In the genomic region with DNA sequence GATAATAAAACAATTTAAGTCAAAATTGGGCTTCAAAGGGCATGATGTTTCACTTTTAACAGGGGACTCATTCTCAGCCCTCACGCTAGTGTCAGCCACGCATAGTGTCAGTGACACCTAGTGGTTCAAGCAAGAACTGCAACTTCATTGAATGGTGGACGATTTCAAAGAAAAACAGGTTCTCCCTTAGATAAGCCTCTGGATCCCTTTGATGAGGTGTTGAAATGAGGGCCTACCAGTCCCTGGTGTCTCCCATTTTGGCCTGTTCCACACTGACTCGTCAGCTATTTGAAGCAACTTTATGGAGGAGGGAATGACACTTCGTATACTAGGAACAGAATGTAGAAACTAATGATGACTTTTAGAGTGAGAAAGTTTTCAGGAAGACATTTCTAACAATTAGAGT, we compare ENCODE assay signal across 8 cellular contexts. TPM values are rescaled to one million over a fixed set of nuclear protein-coding genes. Genes with fewer than 3 reads are reported as not detected.
DNase-seq lines count a peak whose midpoint lies in the region; ATAC-seq, FAIRE-seq and TF ChIP-seq lines count a peak whose summit lies in the region.

No MANE protein-coding gene starts in this region.

- no peaks in the 10 kb centered on the region for H3K4me1 Mint-ChIP-seq in brain

- H3K36me3 Mint-ChIP-seq in brain, result no peaks in the 10 kb centered on the region

- peak; percentile 80 to 92 for TF ChIP-seq CTCF in brain (conservative IDR thresholded peaks at IDR 0.05)

- H3K9me3 Mint-ChIP-seq in brain, result no peaks in the 10 kb centered on the region

- ATAC-seq in HG02642 (IDR thresholded peaks at IDR 0.05; ENCODE audit: poor library complexity, unreplicated experiment) (peak; percentile 45), HG03571 (IDR thresholded peaks at IDR 0.05; ENCODE audit: unreplicated experiment) (no peak)

- peak overlapping the region in 1 of 5 experiments; percentile 19 for H3K4me3 Mint-ChIP-seq in brain

- FAIRE-seq in islet of Langerhans (lab: Jason Lieb, UNC), result peak; percentile 87

- peak overlapping the region in 1 of 5 experiments; percentile 38 for H3K27ac Mint-ChIP-seq in brain

- H3K27me3 Mint-ChIP-seq in brain, result peaks cover 9% of the 10 kb centered on the region

- DNase-seq in NCI-H146 (lab: John Stamatoyannopoulos, UW) (peak; percentile 28), NCI-H146 treated with DMSO at 0.1 percent for 48 hours (lab: John Stamatoyannopoulos, UW; ENCODE audit: unreplicated experiment) (no peak), RPMI7951 (ENCODE audit: low read depth) (peak; percentile 42)
- peak; percentile 10 for DNase-seq in stimulated activated CD8-positive, alpha-beta memory T cell treated with anti-CD3 and anti-CD28 coated beads, Interleukin-15, amount 100 ng/mL, for 1 hour (ENCODE audit: low read depth)

RNA-seq across cellular contexts. Expression of a gene that starts 56.2 kb away (rescaled TPM):
- total RNA-seq in RPMI7951 (2014; rRNA removed; shearing (Covaris generic)), result not detected in 2 replicates
- polyA plus RNA-seq in brain (ENCODE audit: insufficient read depth, low read depth, low replicate concordance), result not detected
